Comparison of ENCODE assay signal across 1 cellular context in the genomic region with DNA sequence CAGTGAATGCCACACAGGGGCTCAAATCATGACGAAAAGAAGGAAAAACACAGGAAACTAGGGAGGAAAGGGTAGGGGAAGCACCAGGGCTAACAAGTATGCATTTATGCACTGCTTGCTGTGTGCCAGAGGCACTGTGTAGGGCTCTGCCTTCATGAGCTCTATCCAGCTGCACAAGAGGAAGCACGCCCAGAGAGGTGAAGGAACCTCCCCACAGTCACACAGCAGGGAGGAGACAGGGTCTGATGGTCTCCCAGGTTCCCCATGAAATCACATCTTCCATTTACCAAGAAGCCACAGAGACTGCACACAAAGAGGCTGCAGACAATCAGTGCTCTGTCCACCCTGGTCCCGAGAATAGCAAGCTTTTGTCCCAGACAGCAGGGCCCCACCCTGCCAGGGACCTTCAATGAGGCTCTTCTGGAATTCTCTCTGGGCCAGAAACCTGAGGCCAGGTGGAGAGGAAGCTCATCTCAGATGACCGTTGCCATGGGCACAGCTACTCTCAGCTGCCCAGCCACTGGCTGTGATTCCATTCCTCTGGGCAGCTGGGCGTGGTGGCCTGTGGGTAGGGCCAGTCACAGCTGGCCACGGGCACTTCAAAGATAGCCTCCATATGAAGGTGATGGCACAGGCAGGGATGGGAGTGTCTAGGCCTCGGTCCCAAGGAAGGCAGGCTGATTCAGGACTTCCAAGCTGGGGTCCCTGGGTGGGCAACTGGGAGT.
TF ChIP-seq lines count a peak whose summit lies in the region.

No MANE protein-coding gene starts in this region.

TF ChIP-seq in GM23338, 12 proteins besides CTCF, POLR2A, EP300 and RAD21:
- TF ChIP-seq, protein P1, sequence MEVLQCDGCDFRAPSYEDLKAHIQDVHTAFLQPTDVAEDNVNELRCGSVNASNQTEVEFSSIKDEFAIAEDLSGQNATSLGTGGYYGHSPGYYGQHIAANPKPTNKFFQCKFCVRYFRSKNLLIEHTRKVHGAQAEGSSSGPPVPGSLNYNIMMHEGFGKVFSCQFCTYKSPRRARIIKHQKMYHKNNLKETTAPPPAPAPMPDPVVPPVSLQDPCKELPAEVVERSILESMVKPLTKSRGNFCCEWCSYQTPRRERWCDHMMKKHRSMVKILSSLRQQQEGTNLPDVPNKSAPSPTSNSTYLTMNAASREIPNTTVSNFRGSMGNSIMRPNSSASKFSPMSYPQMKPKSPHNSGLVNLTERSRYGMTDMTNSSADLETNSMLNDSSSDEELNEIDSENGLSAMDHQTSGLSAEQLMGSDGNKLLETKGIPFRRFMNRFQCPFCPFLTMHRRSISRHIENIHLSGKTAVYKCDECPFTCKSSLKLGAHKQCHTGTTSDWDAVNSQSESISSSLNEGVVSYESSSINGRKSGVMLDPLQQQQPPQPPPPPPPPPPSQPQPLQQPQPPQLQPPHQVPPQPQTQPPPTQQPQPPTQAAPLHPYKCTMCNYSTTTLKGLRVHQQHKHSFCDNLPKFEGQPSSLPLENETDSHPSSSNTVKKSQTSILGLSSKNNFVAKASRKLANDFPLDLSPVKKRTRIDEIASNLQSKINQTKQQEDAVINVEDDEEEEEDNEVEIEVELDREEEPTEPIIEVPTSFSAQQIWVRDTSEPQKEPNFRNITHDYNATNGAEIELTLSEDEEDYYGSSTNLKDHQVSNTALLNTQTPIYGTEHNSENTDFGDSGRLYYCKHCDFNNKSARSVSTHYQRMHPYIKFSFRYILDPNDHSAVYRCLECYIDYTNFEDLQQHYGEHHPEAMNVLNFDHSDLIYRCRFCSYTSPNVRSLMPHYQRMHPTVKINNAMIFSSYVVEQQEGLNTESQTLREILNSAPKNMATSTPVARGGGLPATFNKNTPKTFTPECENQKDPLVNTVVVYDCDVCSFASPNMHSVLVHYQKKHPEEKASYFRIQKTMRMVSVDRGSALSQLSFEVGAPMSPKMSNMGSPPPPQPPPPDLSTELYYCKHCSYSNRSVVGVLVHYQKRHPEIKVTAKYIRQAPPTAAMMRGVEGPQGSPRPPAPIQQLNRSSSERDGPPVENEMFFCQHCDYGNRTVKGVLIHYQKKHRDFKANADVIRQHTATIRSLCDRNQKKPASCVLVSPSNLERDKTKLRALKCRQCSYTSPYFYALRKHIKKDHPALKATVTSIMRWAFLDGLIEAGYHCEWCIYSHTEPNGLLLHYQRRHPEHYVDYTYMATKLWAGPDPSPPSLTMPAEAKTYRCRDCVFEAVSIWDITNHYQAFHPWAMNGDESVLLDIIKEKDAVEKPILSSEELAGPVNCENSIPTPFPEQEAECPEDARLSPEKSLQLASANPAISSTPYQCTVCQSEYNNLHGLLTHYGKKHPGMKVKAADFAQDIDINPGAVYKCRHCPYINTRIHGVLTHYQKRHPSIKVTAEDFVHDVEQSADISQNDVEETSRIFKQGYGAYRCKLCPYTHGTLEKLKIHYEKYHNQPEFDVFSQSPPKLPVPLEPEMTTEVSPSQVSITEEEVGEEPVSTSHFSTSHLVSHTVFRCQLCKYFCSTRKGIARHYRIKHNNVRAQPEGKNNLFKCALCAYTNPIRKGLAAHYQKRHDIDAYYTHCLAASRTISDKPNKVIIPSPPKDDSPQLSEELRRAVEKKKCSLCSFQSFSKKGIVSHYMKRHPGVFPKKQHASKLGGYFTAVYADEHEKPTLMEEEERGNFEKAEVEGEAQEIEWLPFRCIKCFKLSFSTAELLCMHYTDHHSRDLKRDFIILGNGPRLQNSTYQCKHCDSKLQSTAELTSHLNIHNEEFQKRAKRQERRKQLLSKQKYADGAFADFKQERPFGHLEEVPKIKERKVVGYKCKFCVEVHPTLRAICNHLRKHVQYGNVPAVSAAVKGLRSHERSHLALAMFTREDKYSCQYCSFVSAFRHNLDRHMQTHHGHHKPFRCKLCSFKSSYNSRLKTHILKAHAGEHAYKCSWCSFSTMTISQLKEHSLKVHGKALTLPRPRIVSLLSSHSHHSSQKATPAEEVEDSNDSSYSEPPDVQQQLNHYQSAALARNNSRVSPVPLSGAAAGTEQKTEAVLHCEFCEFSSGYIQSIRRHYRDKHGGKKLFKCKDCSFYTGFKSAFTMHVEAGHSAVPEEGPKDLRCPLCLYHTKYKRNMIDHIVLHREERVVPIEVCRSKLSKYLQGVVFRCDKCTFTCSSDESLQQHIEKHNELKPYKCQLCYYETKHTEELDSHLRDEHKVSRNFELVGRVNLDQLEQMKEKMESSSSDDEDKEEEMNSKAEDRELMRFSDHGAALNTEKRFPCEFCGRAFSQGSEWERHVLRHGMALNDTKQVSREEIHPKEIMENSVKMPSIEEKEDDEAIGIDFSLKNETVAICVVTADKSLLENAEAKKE (CRISPR knock-in tag; IDR thresholded peaks at IDR 0.05) = no peak
- TF ChIP-seq, protein P2, sequence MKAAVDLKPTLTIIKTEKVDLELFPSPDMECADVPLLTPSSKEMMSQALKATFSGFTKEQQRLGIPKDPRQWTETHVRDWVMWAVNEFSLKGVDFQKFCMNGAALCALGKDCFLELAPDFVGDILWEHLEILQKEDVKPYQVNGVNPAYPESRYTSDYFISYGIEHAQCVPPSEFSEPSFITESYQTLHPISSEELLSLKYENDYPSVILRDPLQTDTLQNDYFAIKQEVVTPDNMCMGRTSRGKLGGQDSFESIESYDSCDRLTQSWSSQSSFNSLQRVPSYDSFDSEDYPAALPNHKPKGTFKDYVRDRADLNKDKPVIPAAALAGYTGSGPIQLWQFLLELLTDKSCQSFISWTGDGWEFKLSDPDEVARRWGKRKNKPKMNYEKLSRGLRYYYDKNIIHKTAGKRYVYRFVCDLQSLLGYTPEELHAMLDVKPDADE (IDR thresholded peaks at IDR 0.05) = no peak
- TF ChIP-seq CREB1 (CRISPR knock-in tag; IDR thresholded peaks at IDR 0.05; ENCODE audit: low read depth) (no peak), JUNB (IDR thresholded peaks at IDR 0.05; ENCODE audit: unreplicated experiment) (no peak), POLR2AphosphoS5 (IDR thresholded peaks at IDR 0.05; ENCODE audit: low read depth) (no peak), EZH2 (IDR thresholded peaks at IDR 0.05; ENCODE audit: low read depth, unreplicated experiment) (no peak), STAT1 (IDR thresholded peaks at IDR 0.05; ENCODE audit: unreplicated experiment) (no peak), NANOG (IDR thresholded peaks at IDR 0.05; ENCODE audit: borderline replicate concordance) (no peak), ZNF331 (CRISPR knock-in tag; IDR thresholded peaks at IDR 0.05; ENCODE audit: low read depth) (no peak), EZH2phosphoT487 (IDR thresholded peaks at IDR 0.05; ENCODE audit: unreplicated experiment) (no peak)
- TF ChIP-seq, protein P3, sequence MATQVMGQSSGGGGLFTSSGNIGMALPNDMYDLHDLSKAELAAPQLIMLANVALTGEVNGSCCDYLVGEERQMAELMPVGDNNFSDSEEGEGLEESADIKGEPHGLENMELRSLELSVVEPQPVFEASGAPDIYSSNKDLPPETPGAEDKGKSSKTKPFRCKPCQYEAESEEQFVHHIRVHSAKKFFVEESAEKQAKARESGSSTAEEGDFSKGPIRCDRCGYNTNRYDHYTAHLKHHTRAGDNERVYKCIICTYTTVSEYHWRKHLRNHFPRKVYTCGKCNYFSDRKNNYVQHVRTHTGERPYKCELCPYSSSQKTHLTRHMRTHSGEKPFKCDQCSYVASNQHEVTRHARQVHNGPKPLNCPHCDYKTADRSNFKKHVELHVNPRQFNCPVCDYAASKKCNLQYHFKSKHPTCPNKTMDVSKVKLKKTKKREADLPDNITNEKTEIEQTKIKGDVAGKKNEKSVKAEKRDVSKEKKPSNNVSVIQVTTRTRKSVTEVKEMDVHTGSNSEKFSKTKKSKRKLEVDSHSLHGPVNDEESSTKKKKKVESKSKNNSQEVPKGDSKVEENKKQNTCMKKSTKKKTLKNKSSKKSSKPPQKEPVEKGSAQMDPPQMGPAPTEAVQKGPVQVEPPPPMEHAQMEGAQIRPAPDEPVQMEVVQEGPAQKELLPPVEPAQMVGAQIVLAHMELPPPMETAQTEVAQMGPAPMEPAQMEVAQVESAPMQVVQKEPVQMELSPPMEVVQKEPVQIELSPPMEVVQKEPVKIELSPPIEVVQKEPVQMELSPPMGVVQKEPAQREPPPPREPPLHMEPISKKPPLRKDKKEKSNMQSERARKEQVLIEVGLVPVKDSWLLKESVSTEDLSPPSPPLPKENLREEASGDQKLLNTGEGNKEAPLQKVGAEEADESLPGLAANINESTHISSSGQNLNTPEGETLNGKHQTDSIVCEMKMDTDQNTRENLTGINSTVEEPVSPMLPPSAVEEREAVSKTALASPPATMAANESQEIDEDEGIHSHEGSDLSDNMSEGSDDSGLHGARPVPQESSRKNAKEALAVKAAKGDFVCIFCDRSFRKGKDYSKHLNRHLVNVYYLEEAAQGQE (IDR thresholded peaks at IDR 0.05; ENCODE audit: unreplicated experiment) = no peak
